ENCODE assay signal across 11 cellular contexts in the genomic region with DNA sequence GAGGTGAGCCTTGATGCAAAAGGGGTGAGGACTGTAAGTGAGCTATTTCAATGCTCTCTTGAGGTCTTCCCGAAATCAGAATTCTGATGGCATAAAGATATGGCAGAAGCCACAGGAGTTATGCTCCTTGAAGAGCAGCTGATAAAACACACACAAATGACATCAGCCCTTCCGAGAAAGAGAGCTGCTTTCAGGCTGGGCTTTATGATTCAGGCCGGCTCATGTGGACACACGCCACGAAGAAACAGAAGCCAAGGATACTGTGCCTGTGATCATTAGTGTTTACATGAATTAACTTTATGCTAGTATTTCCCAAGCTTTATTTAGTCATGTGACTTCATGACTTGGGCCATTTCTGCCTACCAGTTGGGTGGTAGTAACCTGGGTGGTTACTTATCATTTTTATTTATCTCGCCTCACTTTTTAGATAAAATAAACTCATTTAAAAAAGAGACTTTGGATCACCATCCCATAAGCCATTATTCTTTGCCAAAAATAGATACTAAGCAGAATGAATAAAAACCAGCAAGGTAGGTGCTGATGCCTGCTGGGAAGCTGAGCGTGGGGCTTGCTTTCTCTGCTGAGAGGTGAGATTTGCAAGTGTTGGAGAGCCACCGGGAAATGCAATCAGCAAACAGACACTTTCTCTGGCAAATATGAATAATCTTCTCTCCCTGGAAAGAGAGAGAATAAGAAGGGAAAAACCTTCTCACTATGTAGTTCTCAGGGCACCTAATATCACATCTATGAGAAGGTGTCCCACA.
DNase-seq lines count a peak whose midpoint lies in the region; ATAC-seq, FAIRE-seq and TF ChIP-seq lines count a peak whose summit lies in the region.
"Had no signal": no experiment of that assay in that cellular context is flagged by ENCODE, and none has a peak within 500 bp of the region (broad histone marks: within the 10 kb centered on the region; RNA-seq: fewer than 3 reads in every experiment).

No MANE protein-coding gene starts in this region.

- H3K4me3 Mint-ChIP-seq in endothelial cell (ENCODE audit: unreplicated experiment), result no peak overlapping the region
- H3K4me3 Mint-ChIP-seq: nephron progenitor cell had no signal

- DNase-seq in Daoy (ENCODE audit: low read depth) (peak; percentile 83), OCI-M1 (lab: John Stamatoyannopoulos, UW) (peak; percentile 75), endothelial cell (ENCODE audit: low spot score) (no peak), omental fat pad (ENCODE audit: low spot score) (no peak), urothelium cell line (ENCODE audit: low spot score) (no peak), RKO (ENCODE audit: low spot score) (no peak)
- DNase-seq: activated CD4-positive, alpha-beta T cell treated with anti-CD3 and anti-CD28 coated beads, Interleukin-2, amount 50 U/mL, for 1 hour; hippocampal formation; nephron progenitor cell had no signal

- TF ChIP-seq CTCF in endothelial cell (IDR thresholded peaks at IDR 0.05; ENCODE audit: unreplicated experiment) (no peak), omental fat pad (IDR thresholded peaks at IDR 0.05) (no peak)

- peaks cover 12% of the 10 kb centered on the region for H3K36me3 Mint-ChIP-seq in endothelial cell (ENCODE audit: low read depth, unreplicated experiment)

- H3K9me3 Mint-ChIP-seq in endothelial cell (ENCODE audit: unreplicated experiment), result no peaks in the 10 kb centered on the region
- H3K9me3 Mint-ChIP-seq: nephron progenitor cell had no signal

- no peak for FAIRE-seq in urothelium cell line (lab: Jason Lieb, UNC)

- peak overlapping the region; percentile 70 for H3K27ac Mint-ChIP-seq in endothelial cell (ENCODE audit: unreplicated experiment)
- H3K27ac Mint-ChIP-seq: nephron progenitor cell had no signal

- peaks cover 28% of the 10 kb centered on the region for H3K4me1 Mint-ChIP-seq in endothelial cell (ENCODE audit: unreplicated experiment)

- peaks cover 7% of the 10 kb centered on the region for H3K27me3 Mint-ChIP-seq in endothelial cell (ENCODE audit: unreplicated experiment)

- ATAC-seq in omental fat pad (ENCODE audit: low FRiP score) (peak; percentile 56), HG02885 (IDR thresholded peaks at IDR 0.05; ENCODE audit: poor library complexity, unreplicated experiment) (no peak), HG03442 (IDR thresholded peaks at IDR 0.05; ENCODE audit: unreplicated experiment) (no peak)

Comparison
In these comparisons a context has a peak if more than half of its experiments do, and no peak if none do; other contexts are left out.
1. DNase-seq: peak in Daoy (single experiment) and OCI-M1 (single experiment); none in endothelial cell (single experiment), omental fat pad (single experiment), urothelium cell line (single experiment) and RKO (single experiment).